Comparison of ENCODE assay signal across 14 cellular contexts in genomic region chr10:118256209-118256608, GRCh38.
DNase-seq lines count a peak whose midpoint lies in the region; ATAC-seq and TF ChIP-seq lines count a peak whose summit lies in the region.
"Had no signal": no experiment of that assay in that cellular context is flagged by ENCODE, and none has a peak within 500 bp of the region (broad histone marks: within the 10 kb centered on the region; RNA-seq: fewer than 3 reads in every experiment).

No MANE protein-coding gene starts in this region.

- DNase-seq in NCI-H69 (lab: John Stamatoyannopoulos, UW) (peak; percentile 23), dorsolateral prefrontal cortex (no peak)
- no peak for DNase-seq in CD4-positive, alpha-beta T cell
- DNase-seq: C1 segment of cervical spinal cord; Caco-2; CD8-positive, alpha-beta T cell; DMS153; DND-41; GM23248; H7; HCEC 1CT had no signal

- TF ChIP-seq CTCF in VCaP (conservative IDR thresholded peaks at IDR 0.05) (no peak), dorsolateral prefrontal cortex (IDR thresholded peaks at IDR 0.05 in 54 of 56, conservative IDR thresholded peaks at IDR 0.05 in 2 of 56; ENCODE audit: low read depth in 1 of 56, partially characterized antibody in 56 of 56) (no peak)
- no peak for TF ChIP-seq CTCF in CD4-positive, alpha-beta T cell (IDR thresholded peaks at IDR 0.05)

- H3K4me3 ChIP-seq in mesodermal cell (ENCODE audit: extremely low read depth, insufficient read depth, low read length, poor library complexity, severe bottlenecking) (no peak overlapping the region), dorsolateral prefrontal cortex (no peak overlapping the region)
- H3K4me3 ChIP-seq: GM23248 had no signal

- peak overlapping the region; percentile 59 for H3K27ac ChIP-seq in VCaP
- peak overlapping the region; percentile 65 for H3K27ac ChIP-seq in mesodermal cell (ENCODE audit: low read depth, low read length, severe bottlenecking)
- H3K27ac ChIP-seq in CD4-positive, alpha-beta T cell (ENCODE audit: low read depth, low read length): no peak overlapping the region
- no peak overlapping the region for H3K27ac ChIP-seq in dorsolateral prefrontal cortex
- H3K27ac ChIP-seq: GM23248 had no signal

- H3K9me3 ChIP-seq in mesodermal cell (ENCODE audit: control insufficient read depth, low read length): no peaks in the 10 kb centered on the region
- no peaks in the 10 kb centered on the region for H3K9me3 ChIP-seq in CD4-positive, alpha-beta T cell (ENCODE audit: control insufficient read depth, low read length)
- H3K9me3 ChIP-seq: Caco-2 had no signal

- H3K27me3 ChIP-seq in CD4-positive, alpha-beta T cell (ENCODE audit: control insufficient read depth, insufficient read depth, low read length): peaks cover 29% of the 10 kb centered on the region
- H3K27me3 ChIP-seq in dorsolateral prefrontal cortex: peaks cover 0 to 13% (median 0%) of the 10 kb centered on the region in 45 donors

- POLR2A ChIA-PET in CD4-positive, alpha-beta T cell (lab: Charles Lee): no interaction called here

- no peak for ATAC-seq in CD4-positive, alpha-beta T cell (ENCODE audit: poor library complexity)
- no peak for ATAC-seq in HG02798 (IDR thresholded peaks at IDR 0.05; ENCODE audit: poor library complexity, unreplicated experiment)
- ATAC-seq: CD8-positive, alpha-beta T cell had no signal

- CTCF ChIA-PET in CD4-positive, alpha-beta T cell (lab: Charles Lee): no interaction called here

- H3K9me3 Mint-ChIP-seq in CD4-positive, alpha-beta T cell: no peaks in the 10 kb centered on the region
- H3K9me3 Mint-ChIP-seq: CD8-positive, alpha-beta T cell had no signal

- peaks cover 5% of the 10 kb centered on the region for H3K4me1 ChIP-seq in mesodermal cell (ENCODE audit: control insufficient read depth, insufficient read depth, low read length, poor library complexity, severe bottlenecking)
- H3K4me1 ChIP-seq: Caco-2 had no signal

- no peak overlapping the region for H3K4me3 Mint-ChIP-seq in CD4-positive, alpha-beta T cell
- H3K4me3 Mint-ChIP-seq: CD8-positive, alpha-beta T cell had no signal

- 90 to 100% methylated on average over 4 of the region's 5 CpGs for WGBS in mesodermal cell (ENCODE audit: insufficient coverage in 2 of 2), 2 experiments

- no peaks in the 10 kb centered on the region for H3K36me3 ChIP-seq in mesodermal cell (ENCODE audit: control insufficient read depth, insufficient read depth, low read length)

- H3K4me1 Mint-ChIP-seq in CD4-positive, alpha-beta T cell (ENCODE audit: low read depth): no peaks in the 10 kb centered on the region

- no peaks in the 10 kb centered on the region for H3K36me3 Mint-ChIP-seq in CD4-positive, alpha-beta T cell (ENCODE audit: low read depth)
- H3K36me3 Mint-ChIP-seq: CD8-positive, alpha-beta T cell had no signal

- intact Hi-C loops in CD4-positive, alpha-beta T cell (cut with DNase I, micrococcal nuclease): no loop called here
- intact Hi-C loops in dorsolateral prefrontal cortex (cut with DNase I): no loop called here

- peaks cover 68% of the 10 kb centered on the region for H3K27me3 Mint-ChIP-seq in CD4-positive, alpha-beta T cell

- H3K27ac Mint-ChIP-seq in CD4-positive, alpha-beta T cell: no peak overlapping the region
- H3K27ac Mint-ChIP-seq: CD8-positive, alpha-beta T cell had no signal

Comparison
In these comparisons a context has a peak if more than half of its experiments do, and no peak if none do; other contexts are left out.
1. H3K27ac ChIP-seq: peak in VCaP (single experiment) and mesodermal cell (single experiment); none in CD4-positive, alpha-beta T cell (single experiment) and dorsolateral prefrontal cortex (0 of 59).